25 cellular contexts compared by ENCODE assay signal in genomic region chr7:25119102-25119501, GRCh38. TPM values are rescaled to one million over a fixed set of nuclear protein-coding genes. Genes with fewer than 3 reads are reported as not detected.
A peak's percentile ranks its signal among the peaks of the same experiment; 100 is the strongest.
DNase-seq lines count a peak whose midpoint lies in the region; ATAC-seq, FAIRE-seq and TF ChIP-seq lines count a peak whose summit lies in the region.
"Had no signal": no experiment of that assay in that cellular context is flagged by ENCODE, and none has a peak within 500 bp of the region (broad histone marks: within the 10 kb centered on the region; RNA-seq: fewer than 3 reads in every experiment).

No MANE protein-coding gene starts in this region.

- ATAC-seq in activated CD8-positive, alpha-beta T cell treated with anti-CD3 and anti-CD28 coated beads for 36 hours, result no peak
- ATAC-seq in activated CD8-positive, alpha-beta T cell treated with anti-CD3 and anti-CD28 coated beads, Interleukin-2, amount 10 ng/mL, durations not matched to agents 7 days and 5 days, result no peak
- no peak for ATAC-seq in GM12878

- CTCF ChIA-PET in activated CD8-positive, alpha-beta T cell treated with anti-CD3 and anti-CD28 coated beads for 36 hours (lab: Charles Lee), result interaction anchor here (1.0 to 6.4 kb wide), 3 partner anchors 13 to 298 kb away, joined by 5 to 41 read pairs (median 5); no protein-coding TSS in a partner anchor
- CTCF ChIA-PET in activated CD8-positive, alpha-beta T cell treated with anti-CD3 and anti-CD28 coated beads, Interleukin-2, amount 10 ng/mL, durations not matched to agents 7 days and 5 days (lab: Charles Lee), result interaction anchor here (0.9 to 3.4 kb wide), 7 partner anchors 20 to 307 kb away, joined by 3 to 16 read pairs (median 4); no protein-coding TSS in a partner anchor
- CTCF ChIA-PET in GM12878 (lab: Yijun Ruan, JAX), result interaction anchor here (1.5 to 6.8 kb wide), 3 partner anchors 21 to 50 kb away, joined by 3 to 46 read pairs (median 7); no protein-coding TSS in a partner anchor

- no peaks in the 10 kb centered on the region for H3K9me2 ChIP-seq in OCI-LY1 (ENCODE audit: low read depth, low read length)
- H3K9me2 ChIP-seq: SK-N-SH had no signal

- H3K9me3 ChIP-seq in OCI-LY1 (ENCODE audit: low read length) (no peaks in the 10 kb centered on the region), GM12878 (replicated peaks; ENCODE audit: control insufficient read depth, insufficient read depth, low read length) (no peaks in the 10 kb centered on the region; the same call in 1 of the 3 replicates)
- H3K9me3 ChIP-seq: SK-N-SH had no signal

- H3K27me3 ChIP-seq in OCI-LY1 (ENCODE audit: insufficient read depth, low read length) (no peaks in the 10 kb centered on the region), GM12878 (replicated peaks in 1 of 2; ENCODE audit: control insufficient read depth in 2 of 2, insufficient read depth in 2 of 2, low read length in 1 of 2) (no peaks in the 10 kb centered on the region)

- no peak for TF ChIP-seq CTCF in activated CD8-positive, alpha-beta T cell treated with anti-CD3 and anti-CD28 coated beads for 36 hours (IDR thresholded peaks at IDR 0.05)
- TF ChIP-seq CTCF in 22Rv1 (IDR thresholded peaks at IDR 0.05) (no peak), OCI-LY1 (IDR thresholded peaks at IDR 0.05; ENCODE audit: low read length) (no peak), GM12878 (IDR thresholded peaks at IDR 0.05 in 2 of 3, conservative IDR thresholded peaks at IDR 0.05 in 1 of 3; ENCODE audit: control insufficient read depth in 2 of 3, extremely low read depth in 1 of 3, insufficient read depth in 1 of 3, low read depth in 3 of 3, low read length in 3 of 3) (no peak)

- RAD21 ChIA-PET in GM12878 (lab: Charles Lee; ENCODE audit: unreplicated experiment), result interaction anchor here (0.9 to 1.0 kb wide), 2 partner anchors 9 to 26 kb away, joined by 3 to 4 read pairs; no protein-coding TSS in a partner anchor

- H3F3A ChIP-seq in OCI-LY1 (ENCODE audit: insufficient read depth, low read length), result no peaks in the 10 kb centered on the region

- H3K4me1 ChIP-seq in OCI-LY1 (ENCODE audit: insufficient read depth, low read length, severe bottlenecking) (peaks cover 46% of the 10 kb centered on the region), GM12878 (ENCODE audit: control insufficient read depth, insufficient read depth, low read length) (peaks cover 43% of the 10 kb centered on the region)

- H3K9me3 Mint-ChIP-seq in activated CD8-positive, alpha-beta T cell treated with anti-CD3 and anti-CD28 coated beads for 36 hours, result no peaks in the 10 kb centered on the region
- H3K9me3 Mint-ChIP-seq in activated CD8-positive, alpha-beta T cell treated with anti-CD3 and anti-CD28 coated beads, Interleukin-2, amount 10 ng/mL, durations not matched to agents 7 days and 5 days (ENCODE audit: insufficient read depth), result no peaks in the 10 kb centered on the region
- H3K9me3 Mint-ChIP-seq: IgD-negative memory B cell had no signal

- H3K4me2 ChIP-seq in OCI-LY1 (ENCODE audit: low read length) (0 out of 2 replicates have a peak overlapping the region, but pooled peaks have one; percentile 10), GM12878 (ENCODE audit: control insufficient read depth, insufficient read depth) (peak overlapping the region; percentile 88)
- H3K4me2 ChIP-seq: PC-9, SK-N-SH had no signal

- peaks cover 52% of the 10 kb centered on the region for H3K36me3 ChIP-seq in OCI-LY1 (ENCODE audit: insufficient read depth, low read length)
- H3K36me3 ChIP-seq in GM12878 (ENCODE audit: control insufficient read depth in 2 of 2, insufficient read depth in 2 of 2, low read length in 1 of 2), result peaks cover 8 to 21% of the 10 kb centered on the region in 2 experiments

- no peak for TF ChIP-seq EP300 in GM12878 (IDR thresholded peaks at IDR 0.05; ENCODE audit: borderline replicate concordance in 1 of 2, control insufficient read depth in 1 of 2, low read depth in 2 of 2, low read length in 2 of 2)

- H3K27ac ChIP-seq in 22Rv1 (peak overlapping the region; percentile 39; the same call in 1 of the 2 replicates), OCI-LY1 (ENCODE audit: low read depth, low read length, poor library complexity, severe bottlenecking) (no peak overlapping the region), GM12878 (ENCODE audit: control insufficient read depth, insufficient read depth) (peak overlapping the region; percentile 90)
- H3K27ac ChIP-seq: PC-9 had no signal

- H3K4me3 ChIP-seq in OCI-LY1 (ENCODE audit: low read depth, low read length, poor library complexity, severe bottlenecking) (no peak overlapping the region), GM12878 (no peak overlapping the region)
- H3K4me3 ChIP-seq: PC-9 had no signal

- POLR2A ChIA-PET in activated CD8-positive, alpha-beta T cell treated with anti-CD3 and anti-CD28 coated beads for 36 hours (lab: Charles Lee), result interaction anchor here (0.5 to 1.6 kb wide), 9 partner anchors 9 to 141 kb away, joined by 3 to 8 read pairs (median 3); no protein-coding TSS in a partner anchor
- POLR2A ChIA-PET in activated CD8-positive, alpha-beta T cell treated with anti-CD3 and anti-CD28 coated beads, Interleukin-2, amount 10 ng/mL, durations not matched to agents 7 days and 5 days (lab: Charles Lee), result no interaction called here
- POLR2A ChIA-PET in GM12878 (lab: Charles Lee), result no interaction called here

- BruUV-seq in GM12878 (replicated peaks; lab: Mats Ljungman, UMichigan), result no TSS peak

- no peak for DNase-seq in activated CD8-positive, alpha-beta T cell treated with anti-CD3 and anti-CD28 coated beads for 36 hours
- DNase-seq in activated CD8-positive, alpha-beta T cell treated with anti-CD3 and anti-CD28 coated beads, Interleukin-2, amount 10 ng/mL, durations not matched to agents 7 days and 5 days, result no peak
- DNase-seq in GM12878 (ENCODE audit: low read depth, low spot score) (no peak), EL (no peak), SHP77 treated with DMSO at 0.1 percent for 48 hours (lab: John Stamatoyannopoulos, UW) (no peak), NCI-H1105 treated with DMSO at 0.1 percent for 48 hours (lab: John Stamatoyannopoulos, UW) (no peak)
- DNase-seq: AML-193, DMS79, Kasumi-1, NCI-H1417, NCI-H1694 treated with DMSO at 0.1 percent for 48 hours, NCI-H2081 treated with DMSO at 0.1 percent for 48 hours, NCI-H2171 treated with DMSO at 0.1 percent for 48 hours, NCI-H526, PC-9, RPMI8226, SHP77, SK-N-SH had no signal

- H4K20me1 ChIP-seq in OCI-LY1 (ENCODE audit: insufficient read depth, low read length) (no peaks in the 10 kb centered on the region), GM12878 (ENCODE audit: control insufficient read depth, insufficient read depth) (no peaks in the 10 kb centered on the region)

- SMC1A ChIA-PET in GM12878 (lab: Charles Lee; ENCODE audit: uncharacterized antibody, unreplicated experiment), result interaction anchor here (1.0 to 4.5 kb wide), 5 partner anchors 12 to 306 kb away, joined by 3 to 31 read pairs (median 3); no protein-coding TSS in a partner anchor

- H3K9ac ChIP-seq in OCI-LY1 (ENCODE audit: low read length), result no peak overlapping the region
- no peak overlapping the region for H3K9ac ChIP-seq in GM12878 (ENCODE audit: control insufficient read depth, insufficient read depth, low read length)
- H3K9ac ChIP-seq: SK-N-SH had no signal

- intact Hi-C loops in activated CD8-positive, alpha-beta T cell treated with anti-CD3 and anti-CD28 coated beads for 36 hours (cut with micrococcal nuclease), result no loop called here
- intact Hi-C loops in GM12878 (cut with micrococcal nuclease; ENCODE audit: unreplicated experiment), result no loop called here

- no peak for TF ChIP-seq POLR2A in GM12878 (IDR thresholded peaks at IDR 0.05; ENCODE audit: low read depth, low read length)

- in situ Hi-C loops in GM12878 (cut with MboI), result no loop called here

- peaks cover 52% of the 10 kb centered on the region for H3K36me3 Mint-ChIP-seq in activated CD8-positive, alpha-beta T cell treated with anti-CD3 and anti-CD28 coated beads for 36 hours (ENCODE audit: low read depth)
- peaks cover 49% of the 10 kb centered on the region for H3K36me3 Mint-ChIP-seq in activated CD8-positive, alpha-beta T cell treated with anti-CD3 and anti-CD28 coated beads, Interleukin-2, amount 10 ng/mL, durations not matched to agents 7 days and 5 days (ENCODE audit: low read depth)

- H3K4me1 Mint-ChIP-seq in activated CD8-positive, alpha-beta T cell treated with anti-CD3 and anti-CD28 coated beads for 36 hours (ENCODE audit: low read depth), result peaks cover 60% of the 10 kb centered on the region
- peaks cover 24% of the 10 kb centered on the region for H3K4me1 Mint-ChIP-seq in activated CD8-positive, alpha-beta T cell treated with anti-CD3 and anti-CD28 coated beads, Interleukin-2, amount 10 ng/mL, durations not matched to agents 7 days and 5 days (ENCODE audit: low read depth)

- H3K79me2 ChIP-seq in OCI-LY1 (ENCODE audit: insufficient read depth, low read length) (peaks cover 14% of the 10 kb centered on the region), GM12878 (ENCODE audit: control insufficient read depth, insufficient read depth, low read length) (peaks cover 36% of the 10 kb centered on the region)

- WGBS in GM12878 (ENCODE audit: insufficient coverage, insufficient replicate concordance, low lambda C conversion rate, missing lambda C conversion rate), result 97% methylated on average over 8 of the region's 8 CpGs

- peak overlapping the region; percentile 46 for H3K27ac Mint-ChIP-seq in activated CD8-positive, alpha-beta T cell treated with anti-CD3 and anti-CD28 coated beads for 36 hours
- H3K27ac Mint-ChIP-seq in activated CD8-positive, alpha-beta T cell treated with anti-CD3 and anti-CD28 coated beads, Interleukin-2, amount 10 ng/mL, durations not matched to agents 7 days and 5 days, result no peak overlapping the region

- FAIRE-seq in GM12878 (lab: Jason Lieb, UNC), result no peak
- FAIRE-seq: D721Med, GM12892, GM18507, H54 had no signal

- H2AFZ ChIP-seq in OCI-LY1 (ENCODE audit: low read length), result no peak overlapping the region
- no peak overlapping the region for H2AFZ ChIP-seq in GM12878 (ENCODE audit: control insufficient read depth, low read depth, low read length)
- H2AFZ ChIP-seq: PC-9 had no signal

- no peak for TF ChIP-seq RAD21 in GM12878 (IDR thresholded peaks at IDR 0.05; ENCODE audit: insufficient read depth, low read depth, low read length)

- H3K4me3 Mint-ChIP-seq in activated CD8-positive, alpha-beta T cell treated with anti-CD3 and anti-CD28 coated beads for 36 hours, result no peak overlapping the region
- no peak overlapping the region for H3K4me3 Mint-ChIP-seq in activated CD8-positive, alpha-beta T cell treated with anti-CD3 and anti-CD28 coated beads, Interleukin-2, amount 10 ng/mL, durations not matched to agents 7 days and 5 days

- H3K27me3 Mint-ChIP-seq in activated CD8-positive, alpha-beta T cell treated with anti-CD3 and anti-CD28 coated beads for 36 hours, result no peaks in the 10 kb centered on the region
- H3K27me3 Mint-ChIP-seq in activated CD8-positive, alpha-beta T cell treated with anti-CD3 and anti-CD28 coated beads, Interleukin-2, amount 10 ng/mL, durations not matched to agents 7 days and 5 days (ENCODE audit: low read depth), result no peaks in the 10 kb centered on the region
- H3K27me3 Mint-ChIP-seq: IgD-negative memory B cell had no signal

RNA-seq across cellular contexts. Expression of gene CYCS, which starts 6.0 kb away (rescaled TPM):
- total RNA-seq in activated CD8-positive, alpha-beta T cell treated with anti-CD3 and anti-CD28 coated beads for 36 hours, result 100 to 1,000 TPM; 266 TPM
- 100 to 1,000 TPM; 153 to 157 TPM for total RNA-seq in activated CD8-positive, alpha-beta T cell treated with anti-CD3 and anti-CD28 coated beads, Interleukin-2, amount 10 ng/mL, durations not matched to agents 7 days and 5 days
- total RNA-seq in GM12878 (2013; cell fraction: nucleolus; rRNA removed), result 33.1 and 34.4 TPM in 2 replicates
- total RNA-seq in GM12878 (2014; rRNA removed), result 113 and 149 TPM in 2 replicates
- total RNA-seq in GM12878 (2014; rRNA removed; fragmentation: Illumina TruSeq; extraction: Trizol), result 199 and 221 TPM in 2 replicates
- total RNA-seq in GM12878 (2021), result 238 and 241 TPM in 2 replicates
- 48.2 TPM for polyA plus RNA-seq in GM12878 (2011; ENCODE audit: low read depth)
- polyA plus RNA-seq in GM12878 (2011; rRNA removed), result 150 and 272 TPM in 2 replicates
- polyA plus RNA-seq in GM12878 (2011; cell fraction: cytosol; rRNA removed), result 26.3 and 38.7 TPM in 2 replicates
- polyA plus RNA-seq in GM12878 (2011; cell fraction: nucleus; rRNA removed), result 27.8 and 30.2 TPM in 2 replicates
- polyA plus RNA-seq in GM12878 (2012), result 110 and 115 TPM in 2 replicates
- 475 and 485 TPM in 2 replicates for polyA plus RNA-seq in GM12878 (2014; fragmentation: Illumina TruSeq; extraction: Trizol)
- polyA plus RNA-seq in GM12878 (2014; fragmentation: Nextera tagmentation; extraction: Ambion mirVana), result 100 to 1,000 TPM; 641 to 952 TPM
- 130 and 188 TPM in 2 replicates for polyA plus RNA-seq in GM12878 (2014; rRNA removed)
- 100 to 1,000 TPM; 674 to 685 TPM for polyA plus RNA-seq in GM12878 (2016; fragmentation: Nextera tagmentation; extraction: Ambion mirVana)
- polyA minus RNA-seq in GM12878 (2011; rRNA and poly(A)+ RNA removed), result 14.2 and 24.3 TPM in 2 replicates
- 17.2 and 25.3 TPM in 2 replicates for polyA minus RNA-seq in GM12878 (2011; cell fraction: cytosol; rRNA and poly(A)+ RNA removed)
- 15.6 and 31.4 TPM in 2 replicates for polyA minus RNA-seq in GM12878 (2011; cell fraction: nucleus; rRNA and poly(A)+ RNA removed)
